Comparison of ENCODE assay signal across 8 cellular contexts in the genomic region with DNA sequence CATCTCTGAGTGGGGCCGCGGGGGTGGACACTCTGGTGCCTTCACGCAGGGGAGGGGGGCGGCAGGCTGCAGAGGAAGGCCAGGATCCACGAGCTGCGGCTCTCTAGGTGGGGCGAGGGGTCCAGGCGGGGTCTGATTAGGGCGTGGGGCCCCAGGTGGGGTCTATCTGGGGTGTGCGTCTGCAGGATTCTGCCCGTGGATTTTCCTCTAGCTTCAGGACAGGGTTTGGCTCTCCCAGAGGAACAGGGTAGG. TPM values are rescaled to one million over a fixed set of nuclear protein-coding genes. Genes with fewer than 3 reads are reported as not detected.
DNase-seq lines count a peak whose midpoint lies in the region; ATAC-seq lines count a peak whose summit lies in the region.

No MANE protein-coding gene starts in this region.

- peaks cover 0 to 28% (median 23%) of the 10 kb centered on the region in 5 donors for H3K36me3 ChIP-seq in subcutaneous abdominal adipose tissue (ENCODE audit: control insufficient read depth in 5 of 5, insufficient read depth in 5 of 5, low read length in 5 of 5)

- H3K9ac ChIP-seq in subcutaneous abdominal adipose tissue (ENCODE audit: low read length in 5 of 5): peak overlapping the region in 4 of 5 donors; percentile 34 to 78 (median 55)

- no peak overlapping the region for H3K27ac ChIP-seq in subcutaneous abdominal adipose tissue (ENCODE audit: low read depth, low read length)

- H3K27me3 Mint-ChIP-seq in activated CD4-positive, alpha-beta T cell treated with anti-CD3 and anti-CD28 coated beads, Interleukin-2, amount 10 ng/mL, durations not matched to agents 24 days and 14 days: peaks cover 2% of the 10 kb centered on the region

- peaks cover 2 to 37% (median 21%) of the 10 kb centered on the region in 5 donors for H3K4me1 ChIP-seq in subcutaneous abdominal adipose tissue (ENCODE audit: control insufficient read depth in 5 of 5, insufficient read depth in 5 of 5, low read length in 5 of 5)

- H3K4me1 Mint-ChIP-seq in activated CD4-positive, alpha-beta T cell treated with anti-CD3 and anti-CD28 coated beads, Interleukin-2, amount 10 ng/mL, durations not matched to agents 24 days and 14 days: peaks cover 19% of the 10 kb centered on the region

- H3K36me3 Mint-ChIP-seq in activated CD4-positive, alpha-beta T cell treated with anti-CD3 and anti-CD28 coated beads, Interleukin-2, amount 10 ng/mL, durations not matched to agents 24 days and 14 days (ENCODE audit: low read depth): peaks cover 13% of the 10 kb centered on the region
- peaks cover 8 to 19% of the 10 kb centered on the region in 2 donors for H3K36me3 Mint-ChIP-seq in activated naive CD4-positive, alpha-beta T cell treated with anti-CD3 and anti-CD28 coated beads, Interleukin-2, amount 50 U/mL, for 72 hours

- ATAC-seq in activated naive CD4-positive, alpha-beta T cell treated with anti-CD3 and anti-CD28 coated beads, Interleukin-2, amount 50 U/mL, for 72 hours: peak; percentile 7 to 26

- H3K9me3 Mint-ChIP-seq in activated CD4-positive, alpha-beta T cell treated with anti-CD3 and anti-CD28 coated beads, Interleukin-2, amount 10 ng/mL, durations not matched to agents 24 days and 14 days: peaks cover 8% of the 10 kb centered on the region
- peaks cover 1 to 7% of the 10 kb centered on the region in 2 donors for H3K9me3 Mint-ChIP-seq in activated naive CD4-positive, alpha-beta T cell treated with anti-CD3 and anti-CD28 coated beads, Interleukin-2, amount 50 U/mL, for 72 hours

- intact Hi-C loops in activated CD4-positive, alpha-beta T cell treated with anti-CD3 and anti-CD28 coated beads, Interleukin-2, amount 10 ng/mL, durations not matched to agents 24 days and 14 days (cut with micrococcal nuclease): loop anchor here (1.0 kb wide), 2 partner anchors 33 to 166 kb away; partner anchors contain the start of gene ZNF678

- no peaks in the 10 kb centered on the region for H3K9me3 ChIP-seq in iPS-18c (ENCODE audit: control insufficient read depth, insufficient read depth, low read length)
- H3K9me3 ChIP-seq in subcutaneous abdominal adipose tissue (ENCODE audit: control insufficient read depth in 5 of 5, low read length in 5 of 5): no peaks in the 10 kb centered on the region

- H3K27ac Mint-ChIP-seq in activated CD4-positive, alpha-beta T cell treated with anti-CD3 and anti-CD28 coated beads, Interleukin-2, amount 10 ng/mL, durations not matched to agents 24 days and 14 days: no peak overlapping the region
- peak overlapping the region; percentile 22 to 66 for H3K27ac Mint-ChIP-seq in activated naive CD4-positive, alpha-beta T cell treated with anti-CD3 and anti-CD28 coated beads, Interleukin-2, amount 50 U/mL, for 72 hours

- H3K27me3 ChIP-seq in subcutaneous abdominal adipose tissue (ENCODE audit: control insufficient read depth in 5 of 5, insufficient read depth in 4 of 5, low read length in 5 of 5): no peaks in the 10 kb centered on the region

- no peak for DNase-seq in activated CD4-positive, alpha-beta T cell treated with anti-CD3 and anti-CD28 coated beads, Interleukin-2, amount 10 ng/mL, durations not matched to agents 24 days and 14 days
- no peak for DNase-seq in activated CD4-positive, alpha-beta T cell treated with anti-CD3 and anti-CD28 coated beads for 48 hours
- no peak for DNase-seq in activated naive CD4-positive, alpha-beta T cell treated with anti-CD3 and anti-CD28 coated beads, Interleukin-2, amount 50 U/mL, for 72 hours (ENCODE audit: low spot score in 2 of 2)
- DNase-seq in NCI-H748 treated with DMSO at 0.1 percent for 48 hours (lab: John Stamatoyannopoulos, UW): no peak
- no peak for DNase-seq in ACHN
- no peak for DNase-seq in NCI-H526 (lab: John Stamatoyannopoulos, UW)

- in situ Hi-C loops in ACHN (cut with HindIII; ENCODE audit: low pct_ligation_motif_present, low pct_unique_long_range_greater_than_20kb, low sequenced_read_pairs): no loop called here

- peak overlapping the region; percentile 87 for H3K4me3 Mint-ChIP-seq in activated CD4-positive, alpha-beta T cell treated with anti-CD3 and anti-CD28 coated beads, Interleukin-2, amount 10 ng/mL, durations not matched to agents 24 days and 14 days

- H3K4me3 ChIP-seq in iPS-18c (ENCODE audit: insufficient read depth, low read depth, low read length) (peak overlapping the region; percentile 71), subcutaneous abdominal adipose tissue (ENCODE audit: low read depth in 1 of 5, low read length in 5 of 5) (peak overlapping the region in 4 of 5 donors; percentile 68 to 77 (median 74))

RNA-seq across cellular contexts. Expression of gene JMJD4, which starts 6.3 kb away (rescaled TPM):
- total RNA-seq in activated CD4-positive, alpha-beta T cell treated with anti-CD3 and anti-CD28 coated beads, Interleukin-2, amount 10 ng/mL, durations not matched to agents 24 days and 14 days: 34.8 and 35.1 TPM in 2 replicates
- 10 to 100 TPM in 1 of 2 donors, 1 to 10 TPM in 1; 7.2 to 14.8 TPM for total RNA-seq in activated naive CD4-positive, alpha-beta T cell treated with anti-CD3 and anti-CD28 coated beads, Interleukin-2, amount 50 U/mL, for 72 hours

RNA-seq across cellular contexts. Expression of gene SNAP47, which starts 6.4 kb away (rescaled TPM):
- 28.6 and 30.9 TPM in 2 replicates for total RNA-seq in activated CD4-positive, alpha-beta T cell treated with anti-CD3 and anti-CD28 coated beads, Interleukin-2, amount 10 ng/mL, durations not matched to agents 24 days and 14 days
- total RNA-seq in activated naive CD4-positive, alpha-beta T cell treated with anti-CD3 and anti-CD28 coated beads, Interleukin-2, amount 50 U/mL, for 72 hours: 10 to 100 TPM; 33.8 to 35.8 TPM
